In genomic region chr4:134533068-134533467, GRCh38 we compare ENCODE assay signal across 22 cellular contexts.
A peak's percentile ranks its signal among the peaks of the same experiment; 100 is the strongest.
DNase-seq lines count a peak whose midpoint lies in the region; ATAC-seq and TF ChIP-seq lines count a peak whose summit lies in the region.
"Had no signal": no experiment of that assay in that cellular context is flagged by ENCODE, and none has a peak within 500 bp of the region (broad histone marks: within the 10 kb centered on the region; RNA-seq: fewer than 3 reads in every experiment).

No MANE protein-coding gene starts in this region.

- peak overlapping the region; percentile 39 for H3K4me2 ChIP-seq in OCI-LY3 (ENCODE audit: low read length)

- no peak for DNase-seq in thoracic aorta (ENCODE audit: low spot score)
- no peak for DNase-seq in activated CD4-positive, alpha-beta T cell treated with anti-CD3 and anti-CD28 coated beads for 4 hours
- DNase-seq: activated CD4-positive, alpha-beta memory T cell treated with anti-CD3 and anti-CD28 coated beads, Interleukin-2, amount 10 ng/mL, durations not matched to agents 7 days and 5 days; activated effector memory CD4-positive, alpha-beta T cell treated with anti-CD3 and anti-CD28 coated beads, Interleukin-2, amount 50 U/mL, for 16 hours; activated naive CD8-positive, alpha-beta T cell treated with anti-CD3 and anti-CD28 coated beads, Interleukin-2, amount 10 ng/mL, durations not matched to agents 7 days and 5 days; dorsolateral prefrontal cortex; kidney; lower lobe of right lung; NCI-H1105; NCI-H2029; NCI-H2227 treated with DMSO at 0.1 percent for 48 hours; NCI-H748 treated with DMSO at 0.1 percent for 48 hours; Peyer's patch; SIG-M5; transverse colon had no signal

- H3K27me3 ChIP-seq in OCI-LY3 (ENCODE audit: low read depth, low read length) (no peaks in the 10 kb centered on the region), thoracic aorta (replicated peaks; ENCODE audit: insufficient read depth) (no peaks in the 10 kb centered on the region)
- H3K27me3 ChIP-seq: dorsolateral prefrontal cortex, Peyer's patch, transverse colon had no signal

- H3K4me3 ChIP-seq in OCI-LY3 (ENCODE audit: low read length) (no peak overlapping the region), thoracic aorta (peak overlapping the region; percentile 59)
- H3K4me3 ChIP-seq: dorsolateral prefrontal cortex, lower lobe of right lung, Peyer's patch, transverse colon had no signal

- H2AFZ ChIP-seq in OCI-LY3 (ENCODE audit: low read depth, low read length) = peak overlapping the region; percentile 79

- no peaks in the 10 kb centered on the region for H3K79me2 ChIP-seq in OCI-LY3 (ENCODE audit: low read length)

- H3K27ac ChIP-seq in OCI-LY3 (ENCODE audit: low read length) (peak overlapping the region; percentile 72), thoracic aorta (peak overlapping the region; percentile 24 to 61)
- H3K27ac ChIP-seq: dorsolateral prefrontal cortex, lower lobe of right lung, Peyer's patch, transverse colon had no signal

- H3K9me3 ChIP-seq in OCI-LY3 (ENCODE audit: insufficient read depth, low read length) (no peaks in the 10 kb centered on the region), thoracic aorta (no peaks in the 10 kb centered on the region)
- H3K9me3 ChIP-seq: lower lobe of right lung, Peyer's patch, transverse colon had no signal

- TF ChIP-seq CTCF in OCI-LY3 (IDR thresholded peaks at IDR 0.05; ENCODE audit: low read depth, low read length) (no peak), thoracic aorta (IDR thresholded peaks at IDR 0.05) (no peak)

- H3K36me3 ChIP-seq in OCI-LY3 (replicated peaks; ENCODE audit: low read depth, low read length) (peaks cover 6% of the 10 kb centered on the region), thoracic aorta (no peaks in the 10 kb centered on the region)
- H3K36me3 ChIP-seq: lower lobe of right lung, Peyer's patch, transverse colon had no signal

- H4K20me1 ChIP-seq in OCI-LY3 (ENCODE audit: insufficient read depth, low read length) = no peaks in the 10 kb centered on the region

- ATAC-seq in GM21786 (IDR thresholded peaks at IDR 0.05; ENCODE audit: unreplicated experiment) = peak; percentile 88
- peak; percentile 70 for ATAC-seq in HG03342 (IDR thresholded peaks at IDR 0.05; ENCODE audit: unreplicated experiment)
- peak; percentile 28 for ATAC-seq in thoracic aorta (ENCODE audit: insufficient number of reproducible peaks, low FRiP score, low read depth)
- ATAC-seq in HG03045 (IDR thresholded peaks at IDR 0.05; ENCODE audit: unreplicated experiment) = no peak
- ATAC-seq in SK-N-SH treated with all-trans-retinoic acid at 6 μM for 48 hours = no peak
- ATAC-seq: activated CD4-positive, CD25-positive, alpha-beta regulatory T cell treated with anti-CD3 and anti-CD28 coated beads, Interleukin-2, amount 50 U/mL, for 24 hours; lower lobe of right lung; sciatic nerve had no signal

- H3K9ac ChIP-seq in OCI-LY3 (ENCODE audit: low read length) = peak overlapping the region; percentile 22; the same call in 1 of the 2 replicates

- H3K4me1 ChIP-seq in OCI-LY3 (ENCODE audit: low read length) (peaks cover 11% of the 10 kb centered on the region), thoracic aorta (ENCODE audit: control insufficient read depth in 1 of 2, low read depth in 2 of 2) (peaks cover 6 to 14% of the 10 kb centered on the region in 2 donors)
- H3K4me1 ChIP-seq: lower lobe of right lung, Peyer's patch, transverse colon had no signal

TF ChIP-seq in SK-N-SH treated with all-trans-retinoic acid at 6 μM for 48 hours, 23 proteins besides CTCF, POLR2A, EP300 and RAD21:
- TF ChIP-seq, protein P1, sequence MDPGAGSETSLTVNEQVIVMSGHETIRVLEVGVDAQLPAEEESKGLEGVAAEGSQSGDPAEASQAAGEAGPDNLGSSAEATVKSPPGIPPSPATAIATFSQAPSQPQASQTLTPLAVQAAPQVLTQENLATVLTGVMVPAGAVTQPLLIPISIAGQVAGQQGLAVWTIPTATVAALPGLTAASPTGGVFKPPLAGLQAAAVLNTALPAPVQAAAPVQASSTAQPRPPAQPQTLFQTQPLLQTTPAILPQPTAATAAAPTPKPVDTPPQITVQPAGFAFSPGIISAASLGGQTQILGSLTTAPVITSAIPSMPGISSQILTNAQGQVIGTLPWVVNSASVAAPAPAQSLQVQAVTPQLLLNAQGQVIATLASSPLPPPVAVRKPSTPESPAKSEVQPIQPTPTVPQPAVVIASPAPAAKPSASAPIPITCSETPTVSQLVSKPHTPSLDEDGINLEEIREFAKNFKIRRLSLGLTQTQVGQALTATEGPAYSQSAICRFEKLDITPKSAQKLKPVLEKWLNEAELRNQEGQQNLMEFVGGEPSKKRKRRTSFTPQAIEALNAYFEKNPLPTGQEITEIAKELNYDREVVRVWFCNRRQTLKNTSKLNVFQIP (CRISPR knock-in tag; IDR thresholded peaks at IDR 0.05; ENCODE audit: borderline replicate concordance, low read depth) = no peak
- no peak for TF ChIP-seq GLIS3 (CRISPR knock-in tag; IDR thresholded peaks at IDR 0.05)
- no peak for TF ChIP-seq ARNTL (CRISPR knock-in tag; IDR thresholded peaks at IDR 0.05; ENCODE audit: borderline replicate concordance, low read depth)
- no peak for TF ChIP-seq ISL1 (CRISPR knock-in tag; IDR thresholded peaks at IDR 0.05)
- TF ChIP-seq OSR1 (CRISPR knock-in tag; IDR thresholded peaks at IDR 0.05) = no peak
- TF ChIP-seq CREB5 (CRISPR knock-in tag; IDR thresholded peaks at IDR 0.05; ENCODE audit: low read depth) = no peak
- TF ChIP-seq ZNF8 (CRISPR knock-in tag; IDR thresholded peaks at IDR 0.05) = no peak
- TF ChIP-seq ZC3H10 (CRISPR knock-in tag; IDR thresholded peaks at IDR 0.05) = no peak
- TF ChIP-seq TCF4 (CRISPR knock-in tag; IDR thresholded peaks at IDR 0.05; ENCODE audit: borderline replicate concordance) = no peak
- no peak for TF ChIP-seq ZNF70 (CRISPR knock-in tag; IDR thresholded peaks at IDR 0.05)
- TF ChIP-seq ZFP3 (CRISPR knock-in tag; IDR thresholded peaks at IDR 0.05) = no peak
TF ChIP-seq in SK-N-SH treated with all-trans-retinoic acid at 6 μM for 48 hours: peak in this region for 0.

Comparison
In these comparisons a context has a peak if more than half of its experiments do, and no peak if none do; other contexts are left out.
1. ATAC-seq: peak in GM21786 (single experiment), HG03342 (single experiment) and thoracic aorta (single experiment); none in HG03045 (single experiment) and SK-N-SH treated with all-trans-retinoic acid at 6 μM for 48 hours (single experiment).